9 cellular contexts compared by ENCODE assay signal in the genomic region with DNA sequence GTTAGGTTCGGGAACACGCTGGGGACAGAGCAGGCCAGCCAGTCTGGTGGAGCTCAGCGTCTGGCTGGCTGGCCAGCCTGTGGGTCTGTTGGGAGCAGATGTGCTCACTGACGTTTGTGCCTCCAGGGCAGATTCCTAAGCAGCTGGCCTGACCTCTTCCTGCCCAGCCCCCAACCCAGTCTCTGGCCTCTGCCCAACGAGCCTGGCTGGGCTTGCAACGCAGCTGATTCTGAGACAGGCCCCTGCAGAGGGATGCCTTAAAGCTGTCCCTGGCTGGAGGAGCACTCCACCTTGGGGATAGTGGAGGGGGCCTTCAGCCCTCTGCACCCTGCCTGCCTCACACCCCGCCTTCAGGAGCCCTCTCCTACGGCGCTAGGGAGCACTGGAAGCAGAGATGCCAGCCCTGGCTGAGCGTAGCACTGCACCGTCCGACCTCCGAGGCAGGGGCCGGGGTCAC. TPM values are rescaled to one million over a fixed set of nuclear protein-coding genes. Genes with fewer than 3 reads are reported as not detected.
DNase-seq lines count a peak whose midpoint lies in the region; ATAC-seq and TF ChIP-seq lines count a peak whose summit lies in the region.
"Had no signal": no experiment of that assay in that cellular context is flagged by ENCODE, and none has a peak within 500 bp of the region (broad histone marks: within the 10 kb centered on the region; RNA-seq: fewer than 3 reads in every experiment).

No MANE protein-coding gene starts in this region.

- no peak overlapping the region for H2AFZ ChIP-seq in osteoblast (ENCODE audit: low read length)

- peaks cover 84% of the 10 kb centered on the region for H3K79me2 ChIP-seq in osteoblast (ENCODE audit: insufficient read depth, low read length)

- peaks cover 52% of the 10 kb centered on the region for H3K36me3 ChIP-seq in RWPE2 (ENCODE audit: low read depth)
- peaks cover 7% of the 10 kb centered on the region for H3K36me3 ChIP-seq in osteoblast (ENCODE audit: insufficient read depth, low read length)

- H3K27ac Mint-ChIP-seq in stimulated activated naive B cell treated with anti-CD40 and anti-IgM and Interleukin-4, amounts not matched to agents 10 μg/mL and 1 μg/mL and 100 μg/mL, for 72 hours: no peak overlapping the region

- peaks cover 0 to 5% of the 10 kb centered on the region in 2 donors for H3K9me3 Mint-ChIP-seq in stimulated activated naive B cell treated with anti-CD40 and anti-IgM and Interleukin-4, amounts not matched to agents 10 μg/mL and 1 μg/mL and 100 μg/mL, for 72 hours

- no peaks in the 10 kb centered on the region for H3K27me3 ChIP-seq in RWPE2 (ENCODE audit: insufficient read depth, poor library complexity, severe bottlenecking)
- no peaks in the 10 kb centered on the region for H3K27me3 ChIP-seq in osteoblast (ENCODE audit: insufficient read depth, low read length)

- H3K4me1 ChIP-seq in RWPE2 (ENCODE audit: insufficient read depth, poor library complexity, severe bottlenecking) (peaks cover 24% of the 10 kb centered on the region), osteoblast (ENCODE audit: insufficient read depth, low read length) (peaks cover 5% of the 10 kb centered on the region)

- peaks cover 31 to 58% of the 10 kb centered on the region in 2 donors for H3K36me3 Mint-ChIP-seq in stimulated activated naive B cell treated with anti-CD40 and anti-IgM and Interleukin-4, amounts not matched to agents 10 μg/mL and 1 μg/mL and 100 μg/mL, for 72 hours

- DNase-seq in COLO668 (lab: John Stamatoyannopoulos, UW; ENCODE audit: unreplicated experiment): peak; percentile 88
- DNase-seq in RWPE2 (ENCODE audit: low spot score): peak; percentile 97
- peak; percentile 84 to 93 for DNase-seq in foreskin fibroblast
- DNase-seq in osteoblast (ENCODE audit: insufficient read length, low spot score, missing footprints): peak; percentile 94
- DNase-seq in stimulated activated naive B cell treated with anti-CD40 and anti-IgM and Interleukin-4, amounts not matched to agents 10 μg/mL and 1 μg/mL and 100 μg/mL, for 72 hours: no peak
- DNase-seq in NCI-H345 (lab: John Stamatoyannopoulos, UW): no peak
- DNase-seq in HuH-7 (ENCODE audit: low spot score): no peak
- DNase-seq: stimulated activated CD4-positive, alpha-beta T cell treated with anti-CD3 and anti-CD28 coated beads, Interleukin-2, amount 100 ng/mL, for 24 hours had no signal

- H3K4me1 Mint-ChIP-seq in stimulated activated naive B cell treated with anti-CD40 and anti-IgM and Interleukin-4, amounts not matched to agents 10 μg/mL and 1 μg/mL and 100 μg/mL, for 72 hours: peaks cover 38 to 86% of the 10 kb centered on the region in 2 donors

- H3K4me3 Mint-ChIP-seq in stimulated activated naive B cell treated with anti-CD40 and anti-IgM and Interleukin-4, amounts not matched to agents 10 μg/mL and 1 μg/mL and 100 μg/mL, for 72 hours: no peak overlapping the region

- H4K20me1 ChIP-seq in osteoblast (ENCODE audit: insufficient read depth, low read length): peaks cover 28% of the 10 kb centered on the region

- no peak overlapping the region for H3K4me2 ChIP-seq in osteoblast (ENCODE audit: insufficient read depth, low read length)

- ATAC-seq in RWPE2 (ENCODE audit: low read depth) (peak; percentile 90), HG02970 (IDR thresholded peaks at IDR 0.05; ENCODE audit: low FRiP score, unreplicated experiment) (no peak)
- ATAC-seq in stimulated activated naive B cell treated with anti-CD40 and anti-IgM and Interleukin-4, amounts not matched to agents 10 μg/mL and 1 μg/mL and 100 μg/mL, for 72 hours (replicated peaks): no peak

- H3K4me3 ChIP-seq in RWPE2 (ENCODE audit: severe bottlenecking) (no peak overlapping the region), foreskin fibroblast (ENCODE audit: low read depth in 1 of 2, low read length in 2 of 2) (no peak overlapping the region), osteoblast (ENCODE audit: insufficient read depth, low read length) (no peak overlapping the region)

- no peaks in the 10 kb centered on the region for H3K27me3 Mint-ChIP-seq in stimulated activated naive B cell treated with anti-CD40 and anti-IgM and Interleukin-4, amounts not matched to agents 10 μg/mL and 1 μg/mL and 100 μg/mL, for 72 hours

- no peak for TF ChIP-seq CTCF in RWPE2 (IDR thresholded peaks at IDR 0.05; ENCODE audit: poor library complexity, severe bottlenecking)
- TF ChIP-seq CTCF in foreskin fibroblast (IDR thresholded peaks at IDR 0.05; ENCODE audit: low read depth, low read length): no peak
- TF ChIP-seq CTCF in osteoblast (IDR thresholded peaks at IDR 0.05; ENCODE audit: extremely low read depth, low read depth, low read length): no peak

- peaks cover 5% of the 10 kb centered on the region for H3K9me3 ChIP-seq in RWPE2 (ENCODE audit: severe bottlenecking)
- H3K9me3 ChIP-seq in osteoblast (ENCODE audit: low read depth, low read length): no peaks in the 10 kb centered on the region

- H3K27ac ChIP-seq in RWPE2 (ENCODE audit: poor library complexity, severe bottlenecking) (peak overlapping the region; percentile 48), osteoblast (ENCODE audit: low read depth, low read length) (no peak overlapping the region)

RNA-seq across cellular contexts. Expression of a gene that starts 46.0 kb away (rescaled TPM):
- total RNA-seq in osteoblast: 53.3 and 58.6 TPM in 2 replicates

Comparison
In these comparisons a context has a peak if more than half of its experiments do, and no peak if none do; other contexts are left out.
1. DNase-seq: peak in COLO668 (single experiment), RWPE2 (single experiment), foreskin fibroblast (2 of 2) and osteoblast (single experiment); none in stimulated activated naive B cell treated with anti-CD40 and anti-IgM and Interleukin-4, amounts not matched to agents 10 μg/mL and 1 μg/mL and 100 μg/mL, for 72 hours (single experiment), NCI-H345 (single experiment) and HuH-7 (single experiment).